In the genomic region with DNA sequence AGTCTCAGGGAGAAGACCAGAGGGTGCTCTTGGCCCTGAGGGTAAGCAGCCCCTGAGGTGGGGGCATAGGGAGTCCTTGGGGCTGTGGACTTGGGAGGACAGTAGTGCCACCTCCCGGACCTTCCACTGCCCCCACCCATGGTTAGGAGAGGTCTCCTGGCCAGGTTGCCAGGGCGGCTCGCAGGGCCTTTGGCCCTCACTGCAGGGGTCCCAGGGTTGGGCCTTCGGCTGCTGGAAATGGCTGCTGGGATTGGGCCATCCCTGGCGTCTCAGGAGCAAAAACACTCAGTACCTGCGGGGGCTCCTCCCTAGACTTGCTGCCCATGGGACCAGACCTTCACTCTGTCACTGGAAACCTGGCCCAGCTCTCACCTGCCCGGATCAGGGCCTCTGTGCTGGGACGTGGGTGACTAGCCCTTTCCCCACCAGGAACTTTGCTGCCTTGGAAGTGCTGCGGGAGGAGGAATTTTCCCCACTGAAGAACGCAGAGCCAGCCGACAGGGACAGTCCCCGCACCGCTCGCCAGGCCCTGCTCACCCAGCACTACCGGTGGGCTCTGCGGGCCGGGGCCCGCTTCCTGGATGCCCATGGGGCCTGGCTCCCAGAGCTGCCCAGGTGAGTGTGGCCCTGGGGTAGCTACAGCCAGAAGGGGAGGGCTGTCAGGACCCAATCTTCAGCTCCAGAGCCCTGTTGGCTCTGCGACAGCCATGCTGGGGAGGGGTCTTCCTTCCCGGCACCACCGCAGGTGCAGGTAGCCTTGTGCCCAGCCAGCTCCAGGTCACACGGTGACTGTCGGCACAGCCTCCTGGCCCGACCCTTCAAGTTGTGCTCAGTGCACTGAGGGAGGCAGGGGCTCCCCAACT, we compare ENCODE assay signal across 15 cellular contexts. TPM values are rescaled to one million over a fixed set of nuclear protein-coding genes. Genes with fewer than 3 reads are reported as not detected.
DNase-seq lines count a peak whose midpoint lies in the region; ATAC-seq, FAIRE-seq and TF ChIP-seq lines count a peak whose summit lies in the region.
"Had no signal": no experiment of that assay in that cellular context is flagged by ENCODE, and none has a peak within 500 bp of the region (broad histone marks: within the 10 kb centered on the region; RNA-seq: fewer than 3 reads in every experiment).

No MANE protein-coding gene starts in this region.

- no peaks in the 10 kb centered on the region for H3K79me2 ChIP-seq in HepG2 (ENCODE audit: insufficient read depth, low read length)

- peaks cover 41% of the 10 kb centered on the region for H3K4me1 Mint-ChIP-seq in activated B cell treated with CpG ODN at 0.5 μM for 24 hours
- H3K4me1 Mint-ChIP-seq in endodermal cell, result no peaks in the 10 kb centered on the region
- peaks cover 41% of the 10 kb centered on the region for H3K4me1 Mint-ChIP-seq in stimulated activated memory B cell treated with anti-CD40 and anti-IgM and Interleukin-4, amounts not matched to agents 10 μg/mL and 1 μg/mL and 100 μg/mL, for 72 hours

- H3K27ac ChIP-seq in HepG2 (ENCODE audit: extremely low read length, insufficient read depth, low read length) (no peak overlapping the region), right lobe of liver (no peak overlapping the region), endodermal cell (ENCODE audit: low read depth, low read length) (no peak overlapping the region), upper lobe of right lung (no peak overlapping the region)

- peaks cover 9 to 16% of the 10 kb centered on the region in 2 experiments; a peak in 4 of 5 replicates for H3K36me3 ChIP-seq in HepG2 (replicated peaks in 1 of 2; ENCODE audit: control insufficient read depth in 1 of 2, insufficient read depth in 2 of 2, low read length in 2 of 2)
- H3K36me3 ChIP-seq in right lobe of liver, result peaks cover 0 to 4% (median 0%) of the 10 kb centered on the region in 4 donors
- no peaks in the 10 kb centered on the region for H3K36me3 ChIP-seq in endodermal cell (ENCODE audit: control insufficient read depth, insufficient read depth, low read length)
- peaks cover 44% of the 10 kb centered on the region for H3K36me3 ChIP-seq in upper lobe of right lung

- peak overlapping the region; percentile 5 for H3K4me3 Mint-ChIP-seq in activated B cell treated with CpG ODN at 0.5 μM for 24 hours
- H3K4me3 Mint-ChIP-seq in endodermal cell, result no peak overlapping the region
- no peak overlapping the region for H3K4me3 Mint-ChIP-seq in stimulated activated memory B cell treated with anti-CD40 and anti-IgM and Interleukin-4, amounts not matched to agents 10 μg/mL and 1 μg/mL and 100 μg/mL, for 72 hours

- 86% methylated on average over 6 of the region's 24 CpGs for WGBS in HepG2 (ENCODE audit: low lambda C conversion rate)
- no CpG with 5 or more reads among the region's 24 CpGs for WGBS in right lobe of liver (ENCODE audit: insufficient coverage, low coverage, low lambda C conversion rate, missing lambda C conversion rate)
- 89 to 94% methylated on average over 20 to 24 of the region's 24 CpGs for WGBS in endodermal cell (ENCODE audit: insufficient coverage in 1 of 2, insufficient read length in 1 of 2), 2 experiments

- no peak for TF ChIP-seq CTCF in HepG2 (CRISPR knock-in tag; IDR thresholded peaks at IDR 0.05)
- no peak for TF ChIP-seq CTCF in right lobe of liver (IDR thresholded peaks at IDR 0.05)
- no peak for TF ChIP-seq CTCF in activated B cell treated with CpG ODN at 0.5 μM for 24 hours (IDR thresholded peaks at IDR 0.05)
- TF ChIP-seq CTCF in endodermal cell (conservative IDR thresholded peaks at IDR 0.05), result no peak
- TF ChIP-seq CTCF in upper lobe of right lung (IDR thresholded peaks at IDR 0.05), result no peak

- BruUV-seq in HepG2 (replicated peaks; lab: Mats Ljungman, UMichigan), result no TSS peak

- no peaks in the 10 kb centered on the region for H3K9me3 ChIP-seq in HepG2 (ENCODE audit: low read length)
- no peaks in the 10 kb centered on the region for H3K9me3 ChIP-seq in right lobe of liver
- H3K9me3 ChIP-seq in endodermal cell (ENCODE audit: control insufficient read depth, low read length), result no peaks in the 10 kb centered on the region
- no peaks in the 10 kb centered on the region for H3K9me3 ChIP-seq in upper lobe of right lung

- H3K4me1 ChIP-seq in HepG2 (ENCODE audit: insufficient read depth, low read length) (peaks cover 47% of the 10 kb centered on the region), right lobe of liver (peaks cover 0 to 10% (median under 1%) of the 10 kb centered on the region in 4 donors), endodermal cell (ENCODE audit: control insufficient read depth, insufficient read depth, low read length) (no peaks in the 10 kb centered on the region), upper lobe of right lung (peaks cover 16% of the 10 kb centered on the region)

- TF ChIP-seq POLR2A in HepG2 (IDR thresholded peaks at IDR 0.05; ENCODE audit: insufficient read depth in 1 of 2, low read depth in 2 of 2, low read length in 2 of 2), result no peak
- no peak for TF ChIP-seq POLR2A in right lobe of liver (IDR thresholded peaks at IDR 0.05)

- in situ Hi-C loops in HepG2 (cut with HindIII; ENCODE audit: extremely low pct_ligation_motif_present, low pct_unique_long_range_greater_than_20kb), result no loop called here

- intact Hi-C loops in HepG2 (cut with micrococcal nuclease; ENCODE audit: unreplicated experiment), result no loop called here
- intact Hi-C loops in right lobe of liver (cut with DNase I), result no loop called here
- intact Hi-C loops in activated B cell treated with CpG ODN at 0.5 μM for 24 hours (cut with micrococcal nuclease), result no loop called here
- intact Hi-C loops in upper lobe of right lung (cut with DNase I), result no loop called here

- H2AFZ ChIP-seq in HepG2 (ENCODE audit: low read length), result no peak overlapping the region

- FAIRE-seq in HepG2 (lab: Jason Lieb, UNC), result no peak
- FAIRE-seq: HTR-8/SVneo had no signal

- no peaks in the 10 kb centered on the region for H4K20me1 ChIP-seq in HepG2 (ENCODE audit: insufficient read depth, low read length)

- H3K27me3 Mint-ChIP-seq in activated B cell treated with CpG ODN at 0.5 μM for 24 hours (no peaks in the 10 kb centered on the region), endodermal cell (ENCODE audit: insufficient read depth) (peaks cover 34% of the 10 kb centered on the region)
- H3K27me3 Mint-ChIP-seq in stimulated activated memory B cell treated with anti-CD40 and anti-IgM and Interleukin-4, amounts not matched to agents 10 μg/mL and 1 μg/mL and 100 μg/mL, for 72 hours, result no peaks in the 10 kb centered on the region
- H3K27me3 Mint-ChIP-seq: CD4-positive, alpha-beta T cell had no signal

- H3K27ac Mint-ChIP-seq in activated B cell treated with CpG ODN at 0.5 μM for 24 hours (no peak overlapping the region), endodermal cell (no peak overlapping the region)
- no peak overlapping the region for H3K27ac Mint-ChIP-seq in stimulated activated memory B cell treated with anti-CD40 and anti-IgM and Interleukin-4, amounts not matched to agents 10 μg/mL and 1 μg/mL and 100 μg/mL, for 72 hours
- H3K27ac Mint-ChIP-seq: CD4-positive, alpha-beta T cell; H9 had no signal

- peaks cover 19% of the 10 kb centered on the region for H3K36me3 Mint-ChIP-seq in activated B cell treated with CpG ODN at 0.5 μM for 24 hours (ENCODE audit: low read depth)
- H3K36me3 Mint-ChIP-seq in endodermal cell (ENCODE audit: low read depth), result no peaks in the 10 kb centered on the region
- peaks cover 12% of the 10 kb centered on the region for H3K36me3 Mint-ChIP-seq in stimulated activated memory B cell treated with anti-CD40 and anti-IgM and Interleukin-4, amounts not matched to agents 10 μg/mL and 1 μg/mL and 100 μg/mL, for 72 hours

- DNase-seq in HepG2 (ENCODE audit: low spot score), result no peak
- DNase-seq in right lobe of liver, result no peak
- DNase-seq in activated B cell treated with CpG ODN at 0.5 μM for 24 hours, result no peak
- DNase-seq in endodermal cell, result peak; percentile 46
- DNase-seq in upper lobe of right lung, result no peak
- DNase-seq: Calu3; CD4-positive, alpha-beta T cell; DMS79; H9; NCI-H1417; NCI-H1930; NCI-H69 had no signal

- ATAC-seq in HepG2 (no peak), right lobe of liver (no peak), activated B cell treated with CpG ODN at 0.5 μM for 24 hours (ENCODE audit: low read depth) (no peak), upper lobe of right lung (no peak), GM21360 (IDR thresholded peaks at IDR 0.05; ENCODE audit: unreplicated experiment) (no peak)
- no peak for ATAC-seq in stimulated activated memory B cell treated with anti-CD40 and anti-IgM and Interleukin-4, amounts not matched to agents 10 μg/mL and 1 μg/mL and 100 μg/mL, for 72 hours

- H3K9ac ChIP-seq in HepG2 (ENCODE audit: insufficient read depth, low read depth, low read length) (no peak overlapping the region), endodermal cell (ENCODE audit: extremely low read depth, low read length, poor library complexity, severe bottlenecking) (no peak overlapping the region)

- TF ChIP-seq EP300 in HepG2 (IDR thresholded peaks at IDR 0.05; ENCODE audit: low read depth in 2 of 2, low read length in 2 of 2) (no peak), HepG2 (CRISPR knock-in tag; IDR thresholded peaks at IDR 0.05; ENCODE audit: borderline replicate concordance) (no peak)

- H3K27me3 ChIP-seq in HepG2 (ENCODE audit: control insufficient read depth in 1 of 2, insufficient read depth in 2 of 2, low read length in 2 of 2) (no peaks in the 10 kb centered on the region), right lobe of liver (peaks cover 0 to 16% of the 10 kb centered on the region in 2 donors), endodermal cell (ENCODE audit: control insufficient read depth, insufficient read depth, low read length, poor library complexity, severe bottlenecking) (peaks cover 37% of the 10 kb centered on the region), upper lobe of right lung (no peaks in the 10 kb centered on the region)

- CTCF ChIA-PET in HepG2 (lab: Yijun Ruan, JAX; ENCODE audit: low intra/inter-chr PET ratio, low total read pairs) (no interaction called here), activated B cell treated with CpG ODN at 0.5 μM for 24 hours (lab: Charles Lee) (no interaction called here)

- H3K9me3 Mint-ChIP-seq in activated B cell treated with CpG ODN at 0.5 μM for 24 hours, result no peaks in the 10 kb centered on the region
- no peaks in the 10 kb centered on the region for H3K9me3 Mint-ChIP-seq in endodermal cell
- no peaks in the 10 kb centered on the region for H3K9me3 Mint-ChIP-seq in stimulated activated memory B cell treated with anti-CD40 and anti-IgM and Interleukin-4, amounts not matched to agents 10 μg/mL and 1 μg/mL and 100 μg/mL, for 72 hours
- H3K9me3 Mint-ChIP-seq: CD4-positive, alpha-beta T cell; H9 had no signal

- H3K4me3 ChIP-seq in HepG2 (replicated peaks in 1 of 3; ENCODE audit: insufficient read depth in 1 of 3, low read depth in 2 of 3, low read length in 3 of 3), result no peak overlapping the region
- H3K4me3 ChIP-seq in right lobe of liver, result no peak overlapping the region
- no peak overlapping the region for H3K4me3 ChIP-seq in endodermal cell (ENCODE audit: low read length)
- H3K4me3 ChIP-seq in upper lobe of right lung, result no peak overlapping the region

- H3K4me2 ChIP-seq in HepG2 (ENCODE audit: low read depth, low read length), result no peak overlapping the region

- POLR2A ChIA-PET in HepG2 (lab: Yijun Ruan, JAX) (interaction anchor here (1.0 kb wide), 1 partner anchor 10 kb away, joined by 4 read pairs; a partner anchor contains a TSS), activated B cell treated with CpG ODN at 0.5 μM for 24 hours (lab: Charles Lee) (interaction anchor here (0.6 to 0.7 kb wide), 2 partner anchors 10 to 49 kb away, joined by 4 to 6 read pairs; no protein-coding TSS in a partner anchor)

- no peak for TF ChIP-seq RAD21 in HepG2 (CRISPR knock-in tag; IDR thresholded peaks at IDR 0.05)

RNA-seq across cellular contexts. Expression of a gene that starts 3.2 kb away (rescaled TPM):
- total RNA-seq in HepG2 (2016; rRNA removed; fragmentation: Illumina TruSeq; extraction: Trizol) (6.2 and 6.4 TPM in 2 replicates), right lobe of liver (1 to 10 TPM; 1.3 to 4.9 (median 1.9) TPM), activated B cell treated with CpG ODN at 0.5 μM for 24 hours (13.4 and 17.2 TPM in 2 replicates), endodermal cell (1 to 10 TPM; 2.6 to 4.5 TPM), upper lobe of right lung (30.7 TPM)
- total RNA-seq in HepG2 (2016; cell fraction: cytosol; rRNA removed; fragmentation: Illumina TruSeq; extraction: Trizol; ENCODE audit: low read depth), result 1.7 and 1.8 TPM in 2 replicates
- 4.5 and 6.7 TPM in 2 replicates for total RNA-seq in HepG2 (2016; cell fraction: insoluble cytoplasmic fraction; rRNA removed; fragmentation: Illumina TruSeq; extraction: Trizol)
- total RNA-seq in HepG2 (2016; cell fraction: membrane; rRNA removed; fragmentation: Illumina TruSeq; extraction: Trizol), result 3.0 and 3.1 TPM in 2 replicates
- 4.9 and 5.4 TPM in 2 replicates for total RNA-seq in HepG2 (2016; cell fraction: nucleus; rRNA removed; fragmentation: Illumina TruSeq; extraction: Trizol)
- 5.4 and 6.0 TPM in 2 replicates for polyA plus RNA-seq in HepG2 (2011; rRNA removed)
- polyA plus RNA-seq in HepG2 (2011; cell fraction: cytosol; rRNA removed), result 3.8 and 4.1 TPM in 2 replicates
- 43.5 and 57.7 TPM in 2 replicates for polyA plus RNA-seq in HepG2 (2011; cell fraction: nucleus; rRNA removed)
- polyA plus RNA-seq in HepG2 (2012), result 4.9 and 5.0 TPM in 2 replicates
- polyA plus RNA-seq in HepG2 (2016; cell fraction: cytosol; fragmentation: Illumina TruSeq; extraction: Trizol; ENCODE audit: low read depth), result 1.1 and 1.2 TPM in 2 replicates
- 6.4 and 8.8 TPM in 2 replicates for polyA plus RNA-seq in HepG2 (2016; cell fraction: insoluble cytoplasmic fraction; fragmentation: Illumina TruSeq; extraction: Trizol; ENCODE audit: low read depth)
- polyA plus RNA-seq in HepG2 (2016; cell fraction: membrane; fragmentation: Illumina TruSeq; extraction: Trizol; ENCODE audit: low read depth), result 3.0 and 3.6 TPM in 2 replicates
- polyA plus RNA-seq in HepG2 (2016; cell fraction: nucleus; fragmentation: Illumina TruSeq; extraction: Trizol; ENCODE audit: insufficient read depth, low read depth), result 22.7 and 23.1 TPM in 2 replicates
- polyA minus RNA-seq in HepG2 (2011; rRNA and poly(A)+ RNA removed; ENCODE audit: low replicate concordance), result 2.2 and 5.1 TPM in 2 replicates
- 3.0 and 3.2 TPM in 2 replicates for polyA minus RNA-seq in HepG2 (2011; cell fraction: cytosol; rRNA and poly(A)+ RNA removed)
- polyA minus RNA-seq in HepG2 (2011; cell fraction: nucleus; rRNA and poly(A)+ RNA removed), result 5.6 and 7.1 TPM in 2 replicates
- polyA plus RNA-seq in endodermal cell (2013, experiment 1 of 2), result 3.2 TPM
- 2.1 TPM for polyA plus RNA-seq in endodermal cell (2013, experiment 2 of 2)

RNA-seq across cellular contexts. Expression of a gene that starts 6.3 kb away (rescaled TPM):
- total RNA-seq in HepG2 (2016; rRNA removed; fragmentation: Illumina TruSeq; extraction: Trizol) (19.0 and 48.9 TPM in 2 replicates), right lobe of liver (10 to 100 TPM; 24.0 to 39.1 (median 28.8) TPM), activated B cell treated with CpG ODN at 0.5 μM for 24 hours (33.6 and 37.7 TPM in 2 replicates), endodermal cell (10 to 100 TPM; 62.1 to 63.5 TPM), upper lobe of right lung (39.4 TPM)
- total RNA-seq in HepG2 (2016; cell fraction: cytosol; rRNA removed; fragmentation: Illumina TruSeq; extraction: Trizol; ENCODE audit: low read depth), result 9.3 and 10.3 TPM in 2 replicates
- total RNA-seq in HepG2 (2016; cell fraction: insoluble cytoplasmic fraction; rRNA removed; fragmentation: Illumina TruSeq; extraction: Trizol), result 17.2 and 48.2 TPM in 2 replicates
- 17.0 and 19.9 TPM in 2 replicates for total RNA-seq in HepG2 (2016; cell fraction: membrane; rRNA removed; fragmentation: Illumina TruSeq; extraction: Trizol)
- 44.7 and 51.0 TPM in 2 replicates for total RNA-seq in HepG2 (2016; cell fraction: nucleus; rRNA removed; fragmentation: Illumina TruSeq; extraction: Trizol)
- 59.5 and 60.6 TPM in 2 replicates for polyA plus RNA-seq in HepG2 (2011; rRNA removed)
- polyA plus RNA-seq in HepG2 (2011; cell fraction: cytosol; rRNA removed), result 48.6 and 64.5 TPM in 2 replicates
- 146 and 162 TPM in 2 replicates for polyA plus RNA-seq in HepG2 (2011; cell fraction: nucleus; rRNA removed)
- polyA plus RNA-seq in HepG2 (2012), result 30.5 and 38.6 TPM in 2 replicates
- 6.7 and 6.8 TPM in 2 replicates for polyA plus RNA-seq in HepG2 (2016; cell fraction: cytosol; fragmentation: Illumina TruSeq; extraction: Trizol; ENCODE audit: low read depth)
- 16.2 and 18.3 TPM in 2 replicates for polyA plus RNA-seq in HepG2 (2016; cell fraction: insoluble cytoplasmic fraction; fragmentation: Illumina TruSeq; extraction: Trizol; ENCODE audit: low read depth)
- 11.2 and 12.8 TPM in 2 replicates for polyA plus RNA-seq in HepG2 (2016; cell fraction: membrane; fragmentation: Illumina TruSeq; extraction: Trizol; ENCODE audit: low read depth)
- polyA plus RNA-seq in HepG2 (2016; cell fraction: nucleus; fragmentation: Illumina TruSeq; extraction: Trizol; ENCODE audit: insufficient read depth, low read depth), result 78.7 and 83.1 TPM in 2 replicates
- 71.9 and 74.1 TPM in 2 replicates for polyA minus RNA-seq in HepG2 (2011; rRNA and poly(A)+ RNA removed; ENCODE audit: low replicate concordance)
- polyA minus RNA-seq in HepG2 (2011; cell fraction: cytosol; rRNA and poly(A)+ RNA removed), result 24.7 and 26.8 TPM in 2 replicates
- 40.9 and 45.3 TPM in 2 replicates for polyA minus RNA-seq in HepG2 (2011; cell fraction: nucleus; rRNA and poly(A)+ RNA removed)
- 44.7 TPM for polyA plus RNA-seq in endodermal cell (2013, experiment 1 of 2)
- polyA plus RNA-seq in endodermal cell (2013, experiment 2 of 2), result 43.9 TPM

RNA-seq across cellular contexts. Expression of a gene that starts 10.1 kb away (rescaled TPM):
- total RNA-seq in HepG2 (2016; rRNA removed; fragmentation: Illumina TruSeq; extraction: Trizol), result 35.9 and 42.8 TPM in 2 replicates
- 7.0 and 7.1 TPM in 2 replicates for total RNA-seq in HepG2 (2016; cell fraction: cytosol; rRNA removed; fragmentation: Illumina TruSeq; extraction: Trizol; ENCODE audit: low read depth)
- 34.9 and 42.2 TPM in 2 replicates for total RNA-seq in HepG2 (2016; cell fraction: insoluble cytoplasmic fraction; rRNA removed; fragmentation: Illumina TruSeq; extraction: Trizol)
- 29.9 and 31.6 TPM in 2 replicates for total RNA-seq in HepG2 (2016; cell fraction: membrane; rRNA removed; fragmentation: Illumina TruSeq; extraction: Trizol)
- total RNA-seq in HepG2 (2016; cell fraction: nucleus; rRNA removed; fragmentation: Illumina TruSeq; extraction: Trizol), result 23.7 and 28.1 TPM in 2 replicates
- 18.7 and 21.9 TPM in 2 replicates for polyA plus RNA-seq in HepG2 (2011; rRNA removed)
- polyA plus RNA-seq in HepG2 (2011; cell fraction: cytosol; rRNA removed), result 16.4 and 40.1 TPM in 2 replicates
- 28.3 and 52.1 TPM in 2 replicates for polyA plus RNA-seq in HepG2 (2011; cell fraction: nucleus; rRNA removed)
- 12.0 and 19.0 TPM in 2 replicates for polyA plus RNA-seq in HepG2 (2012)
- 6.8 and 7.6 TPM in 2 replicates for polyA plus RNA-seq in HepG2 (2016; cell fraction: cytosol; fragmentation: Illumina TruSeq; extraction: Trizol; ENCODE audit: low read depth)
- polyA plus RNA-seq in HepG2 (2016; cell fraction: insoluble cytoplasmic fraction; fragmentation: Illumina TruSeq; extraction: Trizol; ENCODE audit: low read depth), result 33.9 and 39.2 TPM in 2 replicates
- polyA plus RNA-seq in HepG2 (2016; cell fraction: membrane; fragmentation: Illumina TruSeq; extraction: Trizol; ENCODE audit: low read depth), result 23.3 and 27.0 TPM in 2 replicates
- polyA plus RNA-seq in HepG2 (2016; cell fraction: nucleus; fragmentation: Illumina TruSeq; extraction: Trizol; ENCODE audit: insufficient read depth, low read depth), result 44.9 and 46.9 TPM in 2 replicates
- 38.7 and 55.4 TPM in 2 replicates for polyA minus RNA-seq in HepG2 (2011; rRNA and poly(A)+ RNA removed; ENCODE audit: low replicate concordance)
- 18.6 and 32.8 TPM in 2 replicates for polyA minus RNA-seq in HepG2 (2011; cell fraction: cytosol; rRNA and poly(A)+ RNA removed)
- polyA minus RNA-seq in HepG2 (2011; cell fraction: nucleus; rRNA and poly(A)+ RNA removed), result 7.3 and 8.6 TPM in 2 replicates
- total RNA-seq in right lobe of liver, result under 1 TPM in 5 of 6 experiments, not detected in 1; 0.05 to 0.43 (median 0.22) TPM
- total RNA-seq in activated B cell treated with CpG ODN at 0.5 μM for 24 hours, result 0.80 and 0.81 TPM in 2 replicates
- 10 to 100 TPM; 20.8 to 24.9 TPM for total RNA-seq in endodermal cell
- 26.0 TPM for polyA plus RNA-seq in endodermal cell (2013, experiment 1 of 2)
- polyA plus RNA-seq in endodermal cell (2013, experiment 2 of 2), result 24.1 TPM
- 0.84 TPM for total RNA-seq in upper lobe of right lung

RNA-seq across cellular contexts. Expression of a gene that starts 26.6 kb away (rescaled TPM):
- total RNA-seq in HepG2 (2016; rRNA removed; fragmentation: Illumina TruSeq; extraction: Trizol) (0.87 and 0.95 TPM in 2 replicates), right lobe of liver (1 to 10 TPM in 2 of 6 experiments, under 1 TPM in 4; 0.50 to 2.1 (median 0.80) TPM), activated B cell treated with CpG ODN at 0.5 μM for 24 hours (not detected in 2 replicates), endodermal cell (1 to 10 TPM; 1.2 to 2.4 TPM), upper lobe of right lung (0.41 TPM)
- 0.61 and 0.88 TPM in 2 replicates for total RNA-seq in HepG2 (2016; cell fraction: cytosol; rRNA removed; fragmentation: Illumina TruSeq; extraction: Trizol; ENCODE audit: low read depth)
- 0.74 and 0.82 TPM in 2 replicates for total RNA-seq in HepG2 (2016; cell fraction: insoluble cytoplasmic fraction; rRNA removed; fragmentation: Illumina TruSeq; extraction: Trizol)
- 0.69 and 0.71 TPM in 2 replicates for total RNA-seq in HepG2 (2016; cell fraction: membrane; rRNA removed; fragmentation: Illumina TruSeq; extraction: Trizol)
- total RNA-seq in HepG2 (2016; cell fraction: nucleus; rRNA removed; fragmentation: Illumina TruSeq; extraction: Trizol), result 3.4 and 3.6 TPM in 2 replicates
- polyA plus RNA-seq in HepG2 (2011; rRNA removed), result 3.2 and 4.1 TPM in 2 replicates
- polyA plus RNA-seq in HepG2 (2011; cell fraction: cytosol; rRNA removed), result 2.1 and 3.2 TPM in 2 replicates
- polyA plus RNA-seq in HepG2 (2011; cell fraction: nucleus; rRNA removed), result 41.8 and 49.4 TPM in 2 replicates
- polyA plus RNA-seq in HepG2 (2012), result 21.3 and 23.9 TPM in 2 replicates
- polyA plus RNA-seq in HepG2 (2016; cell fraction: cytosol; fragmentation: Illumina TruSeq; extraction: Trizol; ENCODE audit: low read depth), result 1.5 and 1.8 TPM in 2 replicates
- 2.3 and 2.8 TPM in 2 replicates for polyA plus RNA-seq in HepG2 (2016; cell fraction: insoluble cytoplasmic fraction; fragmentation: Illumina TruSeq; extraction: Trizol; ENCODE audit: low read depth)
- polyA plus RNA-seq in HepG2 (2016; cell fraction: membrane; fragmentation: Illumina TruSeq; extraction: Trizol; ENCODE audit: low read depth), result 2.2 and 2.6 TPM in 2 replicates
- polyA plus RNA-seq in HepG2 (2016; cell fraction: nucleus; fragmentation: Illumina TruSeq; extraction: Trizol; ENCODE audit: insufficient read depth, low read depth), result 12.9 and 17.3 TPM in 2 replicates
- 8.8 TPM in 1 of 2 replicates, not detected in the other for polyA minus RNA-seq in HepG2 (2011; rRNA and poly(A)+ RNA removed; ENCODE audit: low replicate concordance)
- 9.0 and 9.2 TPM in 2 replicates for polyA minus RNA-seq in HepG2 (2011; cell fraction: cytosol; rRNA and poly(A)+ RNA removed)
- 5.5 and 6.4 TPM in 2 replicates for polyA minus RNA-seq in HepG2 (2011; cell fraction: nucleus; rRNA and poly(A)+ RNA removed)
- 0.32 TPM for polyA plus RNA-seq in endodermal cell (2013, experiment 1 of 2)
- polyA plus RNA-seq in endodermal cell (2013, experiment 2 of 2), result 0.41 TPM
- total RNA-seq: CD4-positive, alpha-beta T cell had no signal

RNA-seq across cellular contexts. Expression of a gene that starts 34.0 kb away (rescaled TPM):
- total RNA-seq in HepG2 (2016; rRNA removed; fragmentation: Illumina TruSeq; extraction: Trizol), result 0.66 and 1.2 TPM in 2 replicates
- total RNA-seq in HepG2 (2016; cell fraction: cytosol; rRNA removed; fragmentation: Illumina TruSeq; extraction: Trizol; ENCODE audit: low read depth), result 0.91 and 1.4 TPM in 2 replicates
- 0.65 and 0.95 TPM in 2 replicates for total RNA-seq in HepG2 (2016; cell fraction: insoluble cytoplasmic fraction; rRNA removed; fragmentation: Illumina TruSeq; extraction: Trizol)
- total RNA-seq in HepG2 (2016; cell fraction: membrane; rRNA removed; fragmentation: Illumina TruSeq; extraction: Trizol), result 0.83 TPM in 2 replicates
- 0.97 and 1.4 TPM in 2 replicates for total RNA-seq in HepG2 (2016; cell fraction: nucleus; rRNA removed; fragmentation: Illumina TruSeq; extraction: Trizol)
- polyA plus RNA-seq in HepG2 (2011; rRNA removed), result 4.5 and 6.5 TPM in 2 replicates
- 1.9 and 3.2 TPM in 2 replicates for polyA plus RNA-seq in HepG2 (2011; cell fraction: cytosol; rRNA removed)
- 28.6 and 38.6 TPM in 2 replicates for polyA plus RNA-seq in HepG2 (2011; cell fraction: nucleus; rRNA removed)
- polyA plus RNA-seq in HepG2 (2012), result 3.1 and 4.5 TPM in 2 replicates
- polyA plus RNA-seq in HepG2 (2016; cell fraction: cytosol; fragmentation: Illumina TruSeq; extraction: Trizol; ENCODE audit: low read depth), result 0.95 and 1.3 TPM in 2 replicates
- polyA plus RNA-seq in HepG2 (2016; cell fraction: insoluble cytoplasmic fraction; fragmentation: Illumina TruSeq; extraction: Trizol; ENCODE audit: low read depth), result 0.72 and 1.0 TPM in 2 replicates
- polyA plus RNA-seq in HepG2 (2016; cell fraction: membrane; fragmentation: Illumina TruSeq; extraction: Trizol; ENCODE audit: low read depth), result 0.70 and 0.74 TPM in 2 replicates
- 4.6 and 5.3 TPM in 2 replicates for polyA plus RNA-seq in HepG2 (2016; cell fraction: nucleus; fragmentation: Illumina TruSeq; extraction: Trizol; ENCODE audit: insufficient read depth, low read depth)
- polyA minus RNA-seq in HepG2 (2011; rRNA and poly(A)+ RNA removed; ENCODE audit: low replicate concordance), result 3.4 and 95.8 TPM in 2 replicates
- 1.5 and 1.6 TPM in 2 replicates for polyA minus RNA-seq in HepG2 (2011; cell fraction: cytosol; rRNA and poly(A)+ RNA removed)
- polyA minus RNA-seq in HepG2 (2011; cell fraction: nucleus; rRNA and poly(A)+ RNA removed), result 1.9 and 2.3 TPM in 2 replicates
- 10 to 100 TPM; 62.2 to 86.2 (median 66.2) TPM for total RNA-seq in right lobe of liver
- 254 and 259 TPM in 2 replicates for total RNA-seq in activated B cell treated with CpG ODN at 0.5 μM for 24 hours
- 10 to 100 TPM; 20.1 to 30.6 TPM for total RNA-seq in endodermal cell
- 28.4 TPM for polyA plus RNA-seq in endodermal cell (2013, experiment 1 of 2)
- polyA plus RNA-seq in endodermal cell (2013, experiment 2 of 2), result 21.6 TPM
- total RNA-seq in upper lobe of right lung, result 183 TPM
